ENCODE assay signal across 26 cellular contexts in genomic region chr2:237861-238260, GRCh38. TPM values are rescaled to one million over a fixed set of nuclear protein-coding genes. Genes with fewer than 3 reads are reported as not detected.
DNase-seq lines count a peak whose midpoint lies in the region; ATAC-seq and TF ChIP-seq lines count a peak whose summit lies in the region.
"Had no signal": no experiment of that assay in that cellular context is flagged by ENCODE, and none has a peak within 500 bp of the region (broad histone marks: within the 10 kb centered on the region; RNA-seq: fewer than 3 reads in every experiment).

No MANE protein-coding gene starts in this region.

- H3K27ac Mint-ChIP-seq in activated T-cell treated with anti-CD3 and anti-CD28 coated beads, Interleukin-2, amount 50 U/mL, for 72 hours: no peak overlapping the region
- no peak overlapping the region for H3K27ac Mint-ChIP-seq in activated CD4-positive, alpha-beta T cell treated with anti-CD3 and anti-CD28 coated beads, Interleukin-2, amount 10 ng/mL, durations not matched to agents 7 days and 5 days
- H3K27ac Mint-ChIP-seq: stimulated activated memory B cell treated with anti-CD40 and anti-IgM and Interleukin-4, amounts not matched to agents 10 μg/mL and 1 μg/mL and 100 μg/mL, for 72 hours had no signal

- no peak overlapping the region for H3K27ac ChIP-seq in RWPE1
- H3K27ac ChIP-seq: A549, brain microvascular endothelial cell, colonic mucosa, parathyroid adenoma, SJSA1 had no signal

- no peak for ATAC-seq in activated T-cell treated with anti-CD3 and anti-CD28 coated beads, Interleukin-2, amount 50 U/mL, for 72 hours (replicated peaks in 1 of 2)
- ATAC-seq: A549; GM12878; stimulated activated memory B cell treated with anti-CD40 and anti-IgM and Interleukin-4, amounts not matched to agents 10 μg/mL and 1 μg/mL and 100 μg/mL, for 72 hours had no signal

- no peaks in the 10 kb centered on the region for H3K27me3 Mint-ChIP-seq in activated T-cell treated with anti-CD3 and anti-CD28 coated beads, Interleukin-2, amount 50 U/mL, for 72 hours (ENCODE audit: low read depth)
- H3K27me3 Mint-ChIP-seq in activated CD4-positive, alpha-beta T cell treated with anti-CD3 and anti-CD28 coated beads, Interleukin-2, amount 10 ng/mL, durations not matched to agents 7 days and 5 days: no peaks in the 10 kb centered on the region
- H3K27me3 Mint-ChIP-seq: stimulated activated memory B cell treated with anti-CD40 and anti-IgM and Interleukin-4, amounts not matched to agents 10 μg/mL and 1 μg/mL and 100 μg/mL, for 72 hours had no signal

- TF ChIP-seq CTCF in RWPE1 (conservative IDR thresholded peaks at IDR 0.05; ENCODE audit: low read depth): no peak

- no peaks in the 10 kb centered on the region for H3K9me3 Mint-ChIP-seq in activated T-cell treated with anti-CD3 and anti-CD28 coated beads, Interleukin-2, amount 50 U/mL, for 72 hours
- H3K9me3 Mint-ChIP-seq in activated CD4-positive, alpha-beta T cell treated with anti-CD3 and anti-CD28 coated beads, Interleukin-2, amount 10 ng/mL, durations not matched to agents 7 days and 5 days: no peaks in the 10 kb centered on the region
- H3K9me3 Mint-ChIP-seq: stimulated activated memory B cell treated with anti-CD40 and anti-IgM and Interleukin-4, amounts not matched to agents 10 μg/mL and 1 μg/mL and 100 μg/mL, for 72 hours had no signal

- POLR2A ChIA-PET in activated CD4-positive, alpha-beta T cell treated with anti-CD3 and anti-CD28 coated beads, Interleukin-2, amount 10 ng/mL, durations not matched to agents 7 days and 5 days (lab: Charles Lee): no interaction called here
- POLR2A ChIA-PET in RWPE1 (lab: Yijun Ruan, JAX; ENCODE audit: low non-redundant PET): no interaction called here

- DNase-seq in stimulated activated CD8-positive, alpha-beta memory T cell treated with anti-CD3 and anti-CD28 coated beads, Interleukin-12 subunit alpha, Interleukin-12 subunit beta, amount 100 ng/mL, for 4 hours (ENCODE audit: low read depth): peak; percentile 8
- DNase-seq in stimulated activated CD8-positive, alpha-beta memory T cell treated with anti-CD3 and anti-CD28 coated beads, Interleukin-4, amount 100 ng/mL, for 48 hours: no peak
- DNase-seq in left kidney (ENCODE audit: low read depth, low spot score): peak; percentile 14
- DNase-seq in putamen (ENCODE audit: low spot score): peak; percentile 64
- no peak for DNase-seq in A172 (ENCODE audit: low spot score)
- no peak for DNase-seq in activated T-cell treated with anti-CD3 and anti-CD28 coated beads, Interleukin-2, amount 50 U/mL, for 72 hours
- DNase-seq in activated CD4-positive, alpha-beta T cell treated with anti-CD3 and anti-CD28 coated beads, Interleukin-2, amount 10 ng/mL, durations not matched to agents 7 days and 5 days: no peak
- no peak for DNase-seq in RWPE1 (ENCODE audit: low spot score)
- DNase-seq: activated CD4-positive, alpha-beta T cell treated with anti-CD3 and anti-CD28 coated beads, Interleukin-2, amount 50 U/mL, for 1 hour; activated CD8-positive, alpha-beta memory T cell treated with anti-CD3 and anti-CD28 coated beads, Interleukin-2, amount 50 U/mL, for 4 hours; BE2C; brain microvascular endothelial cell; Caco-2; colonic mucosa; DND-41; GOT3; kidney; NCI-H1105; NCI-H2029; NCI-H345; T-helper 2 cell had no signal

- CTCF ChIA-PET in activated CD4-positive, alpha-beta T cell treated with anti-CD3 and anti-CD28 coated beads, Interleukin-2, amount 10 ng/mL, durations not matched to agents 7 days and 5 days (lab: Charles Lee): no interaction called here
- CTCF ChIA-PET in RWPE1 (lab: Yijun Ruan, JAX): interaction anchor here (0.5 kb wide), 1 partner anchor 8 kb away, joined by 3 read pairs; no protein-coding TSS in a partner anchor

- no peaks in the 10 kb centered on the region for H3K4me1 Mint-ChIP-seq in activated T-cell treated with anti-CD3 and anti-CD28 coated beads, Interleukin-2, amount 50 U/mL, for 72 hours (ENCODE audit: low read depth)
- no peaks in the 10 kb centered on the region for H3K4me1 Mint-ChIP-seq in activated CD4-positive, alpha-beta T cell treated with anti-CD3 and anti-CD28 coated beads, Interleukin-2, amount 10 ng/mL, durations not matched to agents 7 days and 5 days
- H3K4me1 Mint-ChIP-seq: stimulated activated memory B cell treated with anti-CD40 and anti-IgM and Interleukin-4, amounts not matched to agents 10 μg/mL and 1 μg/mL and 100 μg/mL, for 72 hours had no signal

- H3K4me3 Mint-ChIP-seq in activated T-cell treated with anti-CD3 and anti-CD28 coated beads, Interleukin-2, amount 50 U/mL, for 72 hours: no peak overlapping the region
- no peak overlapping the region for H3K4me3 Mint-ChIP-seq in activated CD4-positive, alpha-beta T cell treated with anti-CD3 and anti-CD28 coated beads, Interleukin-2, amount 10 ng/mL, durations not matched to agents 7 days and 5 days
- H3K4me3 Mint-ChIP-seq: stimulated activated memory B cell treated with anti-CD40 and anti-IgM and Interleukin-4, amounts not matched to agents 10 μg/mL and 1 μg/mL and 100 μg/mL, for 72 hours had no signal

- H3K36me3 Mint-ChIP-seq in activated T-cell treated with anti-CD3 and anti-CD28 coated beads, Interleukin-2, amount 50 U/mL, for 72 hours (ENCODE audit: insufficient read depth in 2 of 2): peaks cover 6 to 14% of the 10 kb centered on the region in 2 donors
- H3K36me3 Mint-ChIP-seq in activated CD4-positive, alpha-beta T cell treated with anti-CD3 and anti-CD28 coated beads, Interleukin-2, amount 10 ng/mL, durations not matched to agents 7 days and 5 days (ENCODE audit: low read depth): peaks cover 9% of the 10 kb centered on the region

RNA-seq across cellular contexts. Expression of gene SH3YL1, which starts 26.0 kb away (rescaled TPM):
- total RNA-seq in A172 (2014; rRNA removed; shearing (Covaris generic)): 21.4 and 22.5 TPM in 2 replicates
- total RNA-seq in activated T-cell treated with anti-CD3 and anti-CD28 coated beads, Interleukin-2, amount 50 U/mL, for 72 hours: 10 to 100 TPM; 31.6 to 37.8 TPM
- 10 to 100 TPM; 19.6 to 21.0 TPM for total RNA-seq in activated CD4-positive, alpha-beta T cell treated with anti-CD3 and anti-CD28 coated beads, Interleukin-2, amount 10 ng/mL, durations not matched to agents 7 days and 5 days

RNA-seq across cellular contexts. Expression of gene ACP1, which starts 26.9 kb away (rescaled TPM):
- total RNA-seq in A172 (2014; rRNA removed; shearing (Covaris generic)): 186 and 248 TPM in 2 replicates
- 100 to 1,000 TPM; 141 to 163 TPM for total RNA-seq in activated T-cell treated with anti-CD3 and anti-CD28 coated beads, Interleukin-2, amount 50 U/mL, for 72 hours
- total RNA-seq in activated CD4-positive, alpha-beta T cell treated with anti-CD3 and anti-CD28 coated beads, Interleukin-2, amount 10 ng/mL, durations not matched to agents 7 days and 5 days: 10 to 100 TPM; 85.3 to 90.8 TPM

RNA-seq across cellular contexts. Expression of gene ALKAL2, which starts 50.0 kb away (rescaled TPM):
- not detected in 2 replicates for total RNA-seq in A172 (2014; rRNA removed; shearing (Covaris generic))
- under 1 TPM; 0.36 to 0.60 TPM for total RNA-seq in activated T-cell treated with anti-CD3 and anti-CD28 coated beads, Interleukin-2, amount 50 U/mL, for 72 hours
- total RNA-seq in activated CD4-positive, alpha-beta T cell treated with anti-CD3 and anti-CD28 coated beads, Interleukin-2, amount 10 ng/mL, durations not matched to agents 7 days and 5 days: not detected
- total RNA-seq: Caco-2, GM12878, SJSA1 had no signal

Comparison
In these comparisons a context has a peak if more than half of its experiments do, and no peak if none do; other contexts are left out.
1. DNase-seq: peak in stimulated activated CD8-positive, alpha-beta memory T cell treated with anti-CD3 and anti-CD28 coated beads, Interleukin-12 subunit alpha, Interleukin-12 subunit beta, amount 100 ng/mL, for 4 hours (single experiment), left kidney (single experiment) and putamen (single experiment); none in stimulated activated CD8-positive, alpha-beta memory T cell treated with anti-CD3 and anti-CD28 coated beads, Interleukin-4, amount 100 ng/mL, for 48 hours (single experiment), A172 (single experiment), activated T-cell treated with anti-CD3 and anti-CD28 coated beads, Interleukin-2, amount 50 U/mL, for 72 hours (0 of 2), activated CD4-positive, alpha-beta T cell treated with anti-CD3 and anti-CD28 coated beads, Interleukin-2, amount 10 ng/mL, durations not matched to agents 7 days and 5 days (single experiment) and RWPE1 (single experiment).